ENCODE assay signal across 9 cellular contexts in the genomic region with DNA sequence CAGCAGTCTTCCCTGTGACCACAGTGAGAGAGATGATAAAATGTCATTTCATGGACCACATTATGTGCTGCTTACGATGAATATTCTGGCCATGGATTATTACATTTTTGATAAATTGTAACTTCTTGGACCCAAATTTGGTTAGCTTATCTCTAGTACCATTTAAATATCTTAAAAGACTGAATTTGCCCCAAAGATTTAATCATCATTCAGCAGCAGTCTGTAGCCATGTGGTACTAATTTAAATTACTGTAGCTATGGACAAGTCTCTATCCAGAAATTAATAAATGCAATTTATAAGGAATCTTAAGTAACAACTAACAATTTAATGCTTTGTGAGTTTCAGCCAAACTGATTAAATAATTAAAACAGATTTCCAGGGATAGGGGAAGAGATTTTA.
"Had no signal": no experiment of that assay in that cellular context is flagged by ENCODE, and none has a peak within 500 bp of the region (broad histone marks: within the 10 kb centered on the region; RNA-seq: fewer than 3 reads in every experiment).

No MANE protein-coding gene starts in this region.

- H3K9me3 ChIP-seq: HAP-1 had no signal

- H3K4me3 ChIP-seq: GM23248, GM23338, HAP-1 had no signal

- H2AFZ ChIP-seq: GM23248, GM23338 had no signal

- H3K4me2 ChIP-seq: GM23338 had no signal

- H3K27ac ChIP-seq: GM23248 had no signal

- H3K4me1 ChIP-seq: HAP-1 had no signal

- DNase-seq: GM23248, GOT3, H7, H9, HCEC 1CT, HFFc6 had no signal

- ATAC-seq: GM23338, HCT116 had no signal

- H3K36me3 ChIP-seq: HAP-1 had no signal

- H3K9ac ChIP-seq: GM23248 had no signal
